ENCODE assay signal across 28 cellular contexts in genomic region chr11:31919175-31919574, GRCh38.
"Had no signal": no experiment of that assay in that cellular context is flagged by ENCODE, and none has a peak within 500 bp of the region (broad histone marks: within the 10 kb centered on the region; RNA-seq: fewer than 3 reads in every experiment).

No MANE protein-coding gene starts in this region.

- ATAC-seq: effector memory CD8-positive, alpha-beta T cell; esophagus mucosa; foreskin keratinocyte; gastrocnemius medialis; gastroesophageal sphincter; heart left ventricle; heart right ventricle had no signal

- H3K27me3 ChIP-seq: colonic mucosa, esophagus muscularis mucosa, foreskin keratinocyte, gastrocnemius medialis, heart left ventricle, heart right ventricle, hepatocyte had no signal

- H3K4me2 ChIP-seq: hepatocyte had no signal

- H2AFZ ChIP-seq: hepatocyte had no signal

- H3K36me3 ChIP-seq: colonic mucosa, esophagus muscularis mucosa, esophagus squamous epithelium, gastrocnemius medialis, gastroesophageal sphincter, heart left ventricle, heart right ventricle had no signal

- H3K4me1 ChIP-seq: colonic mucosa, esophagus muscularis mucosa, esophagus squamous epithelium, foreskin keratinocyte, gastrocnemius medialis, gastroesophageal sphincter, heart left ventricle, heart right ventricle had no signal

- H3K79me2 ChIP-seq: hepatocyte had no signal

- H3K4me3 ChIP-seq: colonic mucosa, coronary artery, dorsolateral prefrontal cortex, esophagus muscularis mucosa, esophagus squamous epithelium, gastrocnemius medialis, gastroesophageal sphincter, heart left ventricle, heart right ventricle, hepatocyte had no signal

- H3K27ac ChIP-seq: colonic mucosa, coronary artery, dorsolateral prefrontal cortex, epithelial cell of prostate, esophagus muscularis mucosa, esophagus squamous epithelium, foreskin keratinocyte, gastrocnemius medialis, gastroesophageal sphincter, heart left ventricle, heart right ventricle, hepatocyte had no signal

- FAIRE-seq: endometrium, endothelial cell of umbilical vein, frontal cortex had no signal

- DNase-seq: colonic mucosa; cortex of kidney; dermis blood vessel endothelial cell; dorsolateral prefrontal cortex; effector CD4-positive, alpha-beta T cell; effector CD8-positive, alpha-beta T cell; effector memory CD4-positive, alpha-beta T cell; effector memory CD8-positive, alpha-beta T cell; endodermal cell; erythroblast; esophagus squamous epithelium; foreskin fibroblast; foreskin keratinocyte; foreskin melanocyte; gastrocnemius medialis; glutamatergic neuron; head of caudate nucleus; heart left ventricle; heart right ventricle had no signal

- H3K9me3 ChIP-seq: colonic mucosa, esophagus muscularis mucosa, esophagus squamous epithelium, gastrocnemius medialis, gastroesophageal sphincter, heart left ventricle, heart right ventricle had no signal
